ENCODE assay signal across 8 cellular contexts in genomic region chr17:31937926-31938641, GRCh38. TPM values are rescaled to one million over a fixed set of nuclear protein-coding genes. Genes with fewer than 3 reads are reported as not detected.
DNase-seq lines count a peak whose midpoint lies in the region; ATAC-seq and TF ChIP-seq lines count a peak whose summit lies in the region.
"Not testable (repeated sequence)": the region's sequence is repeated elsewhere in the genome, so short reads cannot be mapped to it uniquely, and the experiment has no call there.

No MANE protein-coding gene starts in this region.

- POLR2A ChIA-PET in CD4-positive, alpha-beta memory T cell (lab: Charles Lee; ENCODE audit: partially characterized antibody), result not testable (repeated sequence)

- peaks cover 19% of the 10 kb centered on the region for H3K4me1 ChIP-seq in CD4-positive, alpha-beta memory T cell (ENCODE audit: insufficient read depth, low read length)
- H3K4me1 ChIP-seq in HUES48 (ENCODE audit: control insufficient read depth, insufficient read depth, low read length); stomach smooth muscle (ENCODE audit: control insufficient read depth, insufficient read depth, low read length): not testable (repeated sequence)
- peaks cover 0 to 11% (median 0%) of the 10 kb centered on the region in 4 donors for H3K4me1 ChIP-seq in Peyer's patch
- peaks cover 12% of the 10 kb centered on the region for H3K4me1 ChIP-seq in neural progenitor cell

- peaks cover 8 to 29% (median 17%) of the 10 kb centered on the region in 4 donors for H3K4me1 Mint-ChIP-seq in CD4-positive, alpha-beta memory T cell
- H3K4me1 Mint-ChIP-seq in activated naive CD4-positive, alpha-beta T cell treated with anti-CD3 and anti-CD28 coated beads for 36 hours (ENCODE audit: low read depth), result peaks cover 29% of the 10 kb centered on the region
- H3K4me1 Mint-ChIP-seq in effector memory CD8-positive, alpha-beta T cell (ENCODE audit: low read depth in 2 of 2), result not testable (repeated sequence)
- peaks cover 12% of the 10 kb centered on the region for H3K4me1 Mint-ChIP-seq in neural progenitor cell

- H3K27me3 Mint-ChIP-seq in CD4-positive, alpha-beta memory T cell; activated naive CD4-positive, alpha-beta T cell treated with anti-CD3 and anti-CD28 coated beads for 36 hours (ENCODE audit: low read depth); effector memory CD8-positive, alpha-beta T cell; neural progenitor cell (ENCODE audit: insufficient read depth, low read depth): not testable (repeated sequence)

- ATAC-seq in effector memory CD8-positive, alpha-beta T cell (replicated peaks), result not testable (repeated sequence)

- H3K27me3 ChIP-seq in CD4-positive, alpha-beta memory T cell (ENCODE audit: insufficient read depth, low read length); HUES48 (ENCODE audit: control insufficient read depth, insufficient read depth, low read length); Peyer's patch; neural progenitor cell; stomach smooth muscle (ENCODE audit: control insufficient read depth in 1 of 2, insufficient read depth in 2 of 2, low read length in 2 of 2): not testable (repeated sequence)

- H3K9ac ChIP-seq in HUES48 (ENCODE audit: low read depth, low read length); stomach smooth muscle (ENCODE audit: low read length in 2 of 2): not testable (repeated sequence)
- peak overlapping the region; percentile 17 for H3K9ac ChIP-seq in neural progenitor cell

- H3K4me3 ChIP-seq in CD4-positive, alpha-beta memory T cell (ENCODE audit: low read length in 2 of 2), result peak overlapping the region in 1 of 2 donors; percentile 27
- H3K4me3 ChIP-seq in HUES48 (ENCODE audit: low read depth, low read length) (peak overlapping the region; percentile 65), Peyer's patch (peak overlapping the region in 3 of 4 donors; percentile 21 to 47 (median 46)), iPS-18c (ENCODE audit: insufficient read depth, low read depth, low read length) (peak overlapping the region; percentile 39), neural progenitor cell (peak overlapping the region; percentile 71), stomach smooth muscle (ENCODE audit: low read length in 2 of 2) (peak overlapping the region; percentile 20 to 68)

- peak overlapping the region; percentile 85 for H3K4me2 ChIP-seq in neural progenitor cell

- not testable (repeated sequence) for TF ChIP-seq POLR2A in Peyer's patch (IDR thresholded peaks at IDR 0.05)

- not testable (repeated sequence) for H2AFZ ChIP-seq in neural progenitor cell (replicated peaks)

- peaks cover 3 to 13% of the 10 kb centered on the region in 2 donors for H3K36me3 Mint-ChIP-seq in CD4-positive, alpha-beta memory T cell
- peaks cover 31% of the 10 kb centered on the region for H3K36me3 Mint-ChIP-seq in activated naive CD4-positive, alpha-beta T cell treated with anti-CD3 and anti-CD28 coated beads for 36 hours (ENCODE audit: low read depth)
- H3K36me3 Mint-ChIP-seq in effector memory CD8-positive, alpha-beta T cell (ENCODE audit: insufficient read depth), result peaks cover 34% of the 10 kb centered on the region
- H3K36me3 Mint-ChIP-seq in neural progenitor cell, result not testable (repeated sequence)

- CTCF ChIA-PET in CD4-positive, alpha-beta memory T cell (lab: Charles Lee; ENCODE audit: partially characterized antibody), result interaction anchor here (0.9 kb wide), 1 partner anchor 68 kb away, joined by 3 read pairs; no protein-coding TSS in a partner anchor
- CTCF ChIA-PET in activated naive CD4-positive, alpha-beta T cell treated with anti-CD3 and anti-CD28 coated beads for 36 hours (lab: Charles Lee), result not testable (repeated sequence)

- peak overlapping the region; percentile 79 to 91 (median 86) for H3K4me3 Mint-ChIP-seq in CD4-positive, alpha-beta memory T cell
- H3K4me3 Mint-ChIP-seq in activated naive CD4-positive, alpha-beta T cell treated with anti-CD3 and anti-CD28 coated beads for 36 hours, result peak overlapping the region; percentile 79
- peak overlapping the region; percentile 80 to 82 for H3K4me3 Mint-ChIP-seq in effector memory CD8-positive, alpha-beta T cell
- peak overlapping the region; percentile 90 for H3K4me3 Mint-ChIP-seq in neural progenitor cell

- not testable (repeated sequence) for TF ChIP-seq CTCF in Peyer's patch (IDR thresholded peaks at IDR 0.05); neural progenitor cell (IDR thresholded peaks at IDR 0.05)

- intact Hi-C loops in CD4-positive, alpha-beta memory T cell (cut with micrococcal nuclease), result loop anchor here (1.0 to 5.0 kb wide), 2 partner anchors 37 to 69 kb away; partner anchors contain the start of genes LRRC37B and UTP6
- intact Hi-C loops in activated naive CD4-positive, alpha-beta T cell treated with anti-CD3 and anti-CD28 coated beads for 36 hours (cut with micrococcal nuclease), result loop anchor here (10.0 kb wide), 1 partner anchor 67 kb away; the partner anchor contains the start of gene LRRC37B

- H3F3A ChIP-seq in neural progenitor cell (ENCODE audit: low read depth), result peaks cover 17% of the 10 kb centered on the region

- not testable (repeated sequence) for H3K9me3 Mint-ChIP-seq in CD4-positive, alpha-beta memory T cell; activated naive CD4-positive, alpha-beta T cell treated with anti-CD3 and anti-CD28 coated beads for 36 hours; effector memory CD8-positive, alpha-beta T cell; neural progenitor cell

- H3K27ac ChIP-seq in CD4-positive, alpha-beta memory T cell (ENCODE audit: low read depth, low read length); HUES48 (ENCODE audit: low read depth, low read length); Peyer's patch; neural progenitor cell; stomach smooth muscle (ENCODE audit: low read length): not testable (repeated sequence)

- H3K27ac Mint-ChIP-seq in CD4-positive, alpha-beta memory T cell, result peak overlapping the region; percentile 73 to 85 (median 80)
- H3K27ac Mint-ChIP-seq in activated naive CD4-positive, alpha-beta T cell treated with anti-CD3 and anti-CD28 coated beads for 36 hours, result peak overlapping the region; percentile 59
- H3K27ac Mint-ChIP-seq in effector memory CD8-positive, alpha-beta T cell, result peak overlapping the region; percentile 15 to 41
- peak overlapping the region; percentile 57 for H3K27ac Mint-ChIP-seq in neural progenitor cell

- not testable (repeated sequence) for H3K36me3 ChIP-seq in CD4-positive, alpha-beta memory T cell (ENCODE audit: insufficient read depth, low read length); neural progenitor cell; stomach smooth muscle (ENCODE audit: control insufficient read depth in 2 of 2, insufficient read depth in 2 of 2, low read length in 2 of 2)
- H3K36me3 ChIP-seq in HUES48 (ENCODE audit: control insufficient read depth, insufficient read depth, low read length) (peaks cover 28% of the 10 kb centered on the region), Peyer's patch (peaks cover 0 to 12% (median 0%) of the 10 kb centered on the region in 3 donors)

- peaks cover 51% of the 10 kb centered on the region for H4K20me1 ChIP-seq in neural progenitor cell (ENCODE audit: low read depth)

- DNase-seq in CD4-positive, alpha-beta memory T cell; Peyer's patch; activated naive CD4-positive, alpha-beta T cell treated with anti-CD3 and anti-CD28 coated beads for 36 hours; effector memory CD8-positive, alpha-beta T cell; neural progenitor cell (ENCODE audit: low spot score): not testable (repeated sequence)

- H3K9me3 ChIP-seq in CD4-positive, alpha-beta memory T cell (ENCODE audit: control insufficient read depth in 1 of 2, low read length in 2 of 2); HUES48 (ENCODE audit: control insufficient read depth, insufficient read depth, low read length); Peyer's patch; iPS-18c (ENCODE audit: control insufficient read depth, insufficient read depth, low read length); neural progenitor cell (ENCODE audit: low read depth); stomach smooth muscle (ENCODE audit: control insufficient read depth in 2 of 2, low read length in 2 of 2): not testable (repeated sequence)

- H3K79me2 ChIP-seq in neural progenitor cell (ENCODE audit: low read depth), result peaks cover 62% of the 10 kb centered on the region

RNA-seq across cellular contexts. Expression of gene SUZ12, which starts 1.3 kb away (rescaled TPM):
- total RNA-seq in CD4-positive, alpha-beta memory T cell, result 10 to 100 TPM; 34.5 to 34.7 TPM
- 10 to 100 TPM; 17.1 to 19.2 TPM for polyA plus RNA-seq in CD4-positive, alpha-beta memory T cell
- total RNA-seq in Peyer's patch (10 to 100 TPM; 18.7 to 46.2 (median 20.4) TPM), neural progenitor cell (ENCODE audit: low replicate concordance) (32.8 and 58.8 TPM in 2 replicates)
- 10 to 100 TPM; 54.7 to 56.8 TPM for total RNA-seq in activated naive CD4-positive, alpha-beta T cell treated with anti-CD3 and anti-CD28 coated beads for 36 hours

RNA-seq across cellular contexts. Expression of gene UTP6, which starts 36.6 kb away (rescaled TPM):
- 10 to 100 TPM; 70.0 to 71.0 TPM for total RNA-seq in CD4-positive, alpha-beta memory T cell
- 10 to 100 TPM; 19.7 to 57.9 TPM for polyA plus RNA-seq in CD4-positive, alpha-beta memory T cell
- total RNA-seq in Peyer's patch (10 to 100 TPM; 22.2 to 55.3 (median 26.8) TPM), neural progenitor cell (ENCODE audit: low replicate concordance) (44.8 and 70.1 TPM in 2 replicates)
- total RNA-seq in activated naive CD4-positive, alpha-beta T cell treated with anti-CD3 and anti-CD28 coated beads for 36 hours, result 10 to 100 TPM; 86.1 to 89.6 TPM

Comparison
In these comparisons a context has a peak if more than half of its experiments do, and no peak if none do; other contexts are left out.
1. H3K27ac Mint-ChIP-seq: peak in every context shown above with its lines; median percentile 80 in CD4-positive, alpha-beta memory T cell; 59 in activated naive CD4-positive, alpha-beta T cell treated with anti-CD3 and anti-CD28 coated beads for 36 hours; 57 in neural progenitor cell; 28 in effector memory CD8-positive, alpha-beta T cell.